In genomic region chr15:68596691-68597090, GRCh38 we compare ENCODE assay signal across 26 cellular contexts. TPM values are rescaled to one million over a fixed set of nuclear protein-coding genes. Genes with fewer than 3 reads are reported as not detected.
DNase-seq lines count a peak whose midpoint lies in the region; ATAC-seq and TF ChIP-seq lines count a peak whose summit lies in the region.
"Had no signal": no experiment of that assay in that cellular context is flagged by ENCODE, and none has a peak within 500 bp of the region (broad histone marks: within the 10 kb centered on the region; RNA-seq: fewer than 3 reads in every experiment).

No MANE protein-coding gene starts in this region.

- DNase-seq in HFFc6, result no peak
- DNase-seq in dorsolateral prefrontal cortex, result no peak
- DNase-seq in smooth muscle cell (lab: John Stamatoyannopoulos, UW; ENCODE audit: unreplicated experiment), result no peak
- DNase-seq in HAP-1 (ENCODE audit: low spot score in 2 of 2), result no peak
- no peak for DNase-seq in Calu3
- DNase-seq: CD4-positive, alpha-beta T cell; DMS53; GM23248; H9; KG1; MG63; NCI-H1417; NCI-H1694 treated with DMSO at 0.1 percent for 48 hours; NCI-H2081 treated with DMSO at 0.1 percent for 48 hours; NCI-H2171; NCI-H226; NCI-H510A; NCI-H69; SIG-M5 had no signal

- H3K27ac ChIP-seq in angular gyrus (ENCODE audit: low read depth, low read length) (peak overlapping the region; percentile 72), dorsolateral prefrontal cortex (peak overlapping the region; percentile 3 to 99 (median 81)), smooth muscle cell (ENCODE audit: low read depth) (no peak overlapping the region)
- H3K27ac ChIP-seq: BLaER1, GM23248, RWPE1, SK-N-MC had no signal

- WGBS in smooth muscle cell (ENCODE audit: low lambda C conversion rate), result 92% methylated on average over 5 of the region's 9 CpGs

- no peaks in the 10 kb centered on the region for H3K79me2 ChIP-seq in smooth muscle cell (ENCODE audit: low read depth)

- H3K9ac ChIP-seq in smooth muscle cell (ENCODE audit: low read depth), result no peak overlapping the region
- H3K9ac ChIP-seq: BLaER1, GM23248 had no signal

- H3K9me3 ChIP-seq in smooth muscle cell (replicated peaks; ENCODE audit: low read depth) (no peaks in the 10 kb centered on the region), HAP-1 (no peaks in the 10 kb centered on the region)
- H3K9me3 ChIP-seq: BLaER1, MG63 had no signal

- TF ChIP-seq CTCF in HFFc6 (IDR thresholded peaks at IDR 0.05) (no peak), dorsolateral prefrontal cortex (IDR thresholded peaks at IDR 0.05 in 54 of 56, conservative IDR thresholded peaks at IDR 0.05 in 2 of 56; ENCODE audit: low read depth in 1 of 56, partially characterized antibody in 56 of 56) (no peak), nephron (IDR thresholded peaks at IDR 0.05; ENCODE audit: unreplicated experiment in 3 of 3) (no peak), smooth muscle cell (IDR thresholded peaks at IDR 0.05; ENCODE audit: borderline replicate concordance, insufficient read depth, poor library complexity, severe bottlenecking) (no peak), Calu3 (IDR thresholded peaks at IDR 0.05; ENCODE audit: unreplicated experiment) (no peak)

- peaks cover 64% of the 10 kb centered on the region for H3K4me1 Mint-ChIP-seq in HFFc6 (ENCODE audit: low read depth)
- H3K4me1 Mint-ChIP-seq in nephron, result peaks cover 84% of the 10 kb centered on the region
- no peaks in the 10 kb centered on the region for H3K4me1 Mint-ChIP-seq in Calu3 (ENCODE audit: low read depth, unreplicated experiment)

- H3K4me3 Mint-ChIP-seq in HFFc6 (no peak overlapping the region), nephron (no peak overlapping the region), Calu3 (ENCODE audit: low read depth, unreplicated experiment) (no peak overlapping the region)
- H3K4me3 Mint-ChIP-seq: CD4-positive, alpha-beta T cell; H9 had no signal

- in situ Hi-C loops in HAP-1 (cut with MboI; ENCODE audit: low sequenced_read_pairs), result no loop called here

- H2AFZ ChIP-seq in smooth muscle cell (ENCODE audit: low read depth), result no peak overlapping the region
- H2AFZ ChIP-seq: GM23248 had no signal

- H4K20me1 ChIP-seq in smooth muscle cell (ENCODE audit: low read depth), result no peaks in the 10 kb centered on the region

- H3K27me3 ChIP-seq in dorsolateral prefrontal cortex, result no peaks in the 10 kb centered on the region
- H3K27me3 ChIP-seq in smooth muscle cell (ENCODE audit: low read depth), result peaks cover 3% of the 10 kb centered on the region
- H3K27me3 ChIP-seq in HAP-1 (ENCODE audit: low read depth), result peaks cover 22% of the 10 kb centered on the region; the same call in 1 of the 2 replicates
- H3K27me3 ChIP-seq: BLaER1, MG63 had no signal

- no peak overlapping the region for H3K4me2 ChIP-seq in smooth muscle cell

- H3K9me3 Mint-ChIP-seq in HFFc6, result no peaks in the 10 kb centered on the region
- H3K9me3 Mint-ChIP-seq in nephron, result no peaks in the 10 kb centered on the region
- no peaks in the 10 kb centered on the region for H3K9me3 Mint-ChIP-seq in Calu3 (ENCODE audit: low read depth, unreplicated experiment)
- H3K9me3 Mint-ChIP-seq: CD4-positive, alpha-beta T cell; H9 had no signal

- BruUV-seq in Calu3 (replicated peaks; lab: Mats Ljungman, UMichigan), result no TSS peak

- CTCF ChIA-PET in Calu3 (lab: Charles Lee), result no interaction called here

- peaks cover 2% of the 10 kb centered on the region for H3K27me3 Mint-ChIP-seq in HFFc6 (ENCODE audit: insufficient read depth)
- H3K27me3 Mint-ChIP-seq in nephron (ENCODE audit: low read depth), result peaks cover 3% of the 10 kb centered on the region
- peaks cover 100% of the 10 kb centered on the region for H3K27me3 Mint-ChIP-seq in Calu3 (ENCODE audit: unreplicated experiment)
- H3K27me3 Mint-ChIP-seq: CD4-positive, alpha-beta T cell had no signal

- peaks cover 27% of the 10 kb centered on the region for H3K4me1 ChIP-seq in smooth muscle cell (ENCODE audit: low read depth)
- H3K4me1 ChIP-seq in HAP-1, result peaks cover 17% of the 10 kb centered on the region

- H3K27ac Mint-ChIP-seq in HFFc6 (0 out of 2 replicates have a peak overlapping the region, but pooled peaks have one; percentile 29), nephron (peak overlapping the region; percentile 73 to 89 (median 80)), Calu3 (ENCODE audit: unreplicated experiment) (no peak overlapping the region)
- H3K27ac Mint-ChIP-seq: CD4-positive, alpha-beta T cell had no signal

- ATAC-seq in GM18505 (IDR thresholded peaks at IDR 0.05; ENCODE audit: unreplicated experiment), result no peak
- ATAC-seq: Panc1 had no signal

- H3K36me3 ChIP-seq in smooth muscle cell (ENCODE audit: low read depth), result no peaks in the 10 kb centered on the region
- no peaks in the 10 kb centered on the region for H3K36me3 ChIP-seq in HAP-1 (replicated peaks)
- H3K36me3 ChIP-seq: BLaER1, MG63 had no signal

- H3F3A ChIP-seq in smooth muscle cell (ENCODE audit: low read depth), result no peaks in the 10 kb centered on the region

- intact Hi-C loops in dorsolateral prefrontal cortex (cut with DNase I) (no loop called here), Calu3 (cut with micrococcal nuclease; ENCODE audit: unreplicated experiment) (no loop called here)

- H3K4me3 ChIP-seq in dorsolateral prefrontal cortex (no peak overlapping the region), smooth muscle cell (no peak overlapping the region), HAP-1 (no peak overlapping the region)
- H3K4me3 ChIP-seq: BLaER1, GM23248, MG63, SK-N-MC had no signal

- no peaks in the 10 kb centered on the region for H3K36me3 Mint-ChIP-seq in HFFc6 (ENCODE audit: low read depth)
- no peaks in the 10 kb centered on the region for H3K36me3 Mint-ChIP-seq in nephron (ENCODE audit: low read depth)
- H3K36me3 Mint-ChIP-seq in Calu3 (ENCODE audit: insufficient read depth, unreplicated experiment), result no peaks in the 10 kb centered on the region

- TF ChIP-seq POLR2A in GM18505 (IDR thresholded peaks at IDR 0.05; ENCODE audit: borderline replicate concordance, extremely low read depth, insufficient read depth, insufficient read length), result no peak

RNA-seq across cellular contexts. Expression of gene CORO2B, which starts 17.9 kb away (rescaled TPM):
- 10 to 100 TPM in 3 of 6 experiments, 1 to 10 TPM in 3; 9.3 to 11.0 (median 9.9) TPM for total RNA-seq in HFFc6 (2021; fragmentation: NEBNext Ultra II Directional; extraction: Animal tissue kit (Norgen Biotek cat#: 25700))
- total RNA-seq in dorsolateral prefrontal cortex (100 to 1,000 TPM in 88 of 120 experiments, 10 to 100 TPM in 32; 75.5 to 144 (median 107) TPM), smooth muscle cell (0.27 and 0.49 TPM in 2 replicates), Calu3 (2022) (0.14 and 0.15 TPM in 2 replicates)
- 0.40 and 0.47 TPM in 2 replicates for polyA plus RNA-seq in smooth muscle cell
- total RNA-seq: CD4-positive, alpha-beta T cell had no signal

Comparison
In these comparisons a context has a peak if more than half of its experiments do, and no peak if none do; other contexts are left out.
1. RNA of gene CORO2B, which starts 17.9 kb away (total RNA-seq): 75.5 to 144 TPM in dorsolateral prefrontal cortex; 9.3 to 11.0 TPM in HFFc6, 0.27 to 0.49 TPM in smooth muscle cell and 0.14 to 0.15 TPM in Calu3; every median in the first group is over 4 times any median in the second.